1 cellular context compared by ENCODE assay signal in genomic region chr12:121781751-121782615, GRCh38.
TF ChIP-seq lines count a peak whose summit lies in the region.

No MANE protein-coding gene starts in this region.

TF ChIP-seq in K562, 482 proteins besides CTCF, POLR2A, EP300 and RAD21 (continued from another document):
- TF ChIP-seq JUND (IDR thresholded peaks at IDR 0.05; ENCODE audit: borderline replicate concordance, low read depth, low read length) (peak; percentile 32; the same call in 1 of the 2 replicates), JUND (tag; IDR thresholded peaks at IDR 0.05; ENCODE audit: borderline replicate concordance, low read depth, low read length) (no peak), HNRNPLL (IDR thresholded peaks at IDR 0.05; ENCODE audit: low read depth, low read length, poor library complexity, severe bottlenecking) (peak; percentile 4), ZNF766 (CRISPR knock-in tag; conservative IDR thresholded peaks at IDR 0.05) (peak; percentile 60; the same call in 1 of the 2 replicates), TEAD4 (IDR thresholded peaks at IDR 0.05; ENCODE audit: low read length) (peak; percentile 93), TEAD4 (CRISPR knock-in tag; IDR thresholded peaks at IDR 0.05; ENCODE audit: borderline replicate concordance) (no peak), NCOA4 (IDR thresholded peaks at IDR 0.05; ENCODE audit: partially characterized antibody) (no peak), PHF21A (IDR thresholded peaks at IDR 0.05; ENCODE audit: borderline replicate concordance, low read depth) (peak; percentile 60; the same call in 1 of the 2 replicates), POLR2G (IDR thresholded peaks at IDR 0.05; ENCODE audit: low read depth, low read length) (peak; percentile 48), NFIC (IDR thresholded peaks at IDR 0.05) (peak; percentile 70), TAL1 (IDR thresholded peaks at IDR 0.05) (peak; percentile 85), KLF16 (IDR thresholded peaks at IDR 0.05) (peak; percentile 88), NCOR1 (IDR thresholded peaks at IDR 0.05) (peak; percentile 81), TCF3 (CRISPR knock-in tag; IDR thresholded peaks at IDR 0.05) (peak; percentile 88), POLR2AphosphoS5 (IDR thresholded peaks at IDR 0.05; ENCODE audit: control insufficient read depth, insufficient read depth, low read depth, low read length) (peak; percentile 83), CREM (IDR thresholded peaks at IDR 0.05; ENCODE audit: low read depth) (peak; percentile 21; the same call in 1 of the 2 replicates), ESRRB (CRISPR knock-in tag; IDR thresholded peaks at IDR 0.05; ENCODE audit: borderline replicate concordance) (no peak), PKNOX1 (IDR thresholded peaks at IDR 0.05) (peak; percentile 41; the same call in 1 of the 2 replicates), ARNT (IDR thresholded peaks at IDR 0.05) (0 out of 4 replicates have a peak, but pooled peaks of 1 of the 2 experiments have one; percentile 39)
- TF ChIP-seq, protein P1, sequence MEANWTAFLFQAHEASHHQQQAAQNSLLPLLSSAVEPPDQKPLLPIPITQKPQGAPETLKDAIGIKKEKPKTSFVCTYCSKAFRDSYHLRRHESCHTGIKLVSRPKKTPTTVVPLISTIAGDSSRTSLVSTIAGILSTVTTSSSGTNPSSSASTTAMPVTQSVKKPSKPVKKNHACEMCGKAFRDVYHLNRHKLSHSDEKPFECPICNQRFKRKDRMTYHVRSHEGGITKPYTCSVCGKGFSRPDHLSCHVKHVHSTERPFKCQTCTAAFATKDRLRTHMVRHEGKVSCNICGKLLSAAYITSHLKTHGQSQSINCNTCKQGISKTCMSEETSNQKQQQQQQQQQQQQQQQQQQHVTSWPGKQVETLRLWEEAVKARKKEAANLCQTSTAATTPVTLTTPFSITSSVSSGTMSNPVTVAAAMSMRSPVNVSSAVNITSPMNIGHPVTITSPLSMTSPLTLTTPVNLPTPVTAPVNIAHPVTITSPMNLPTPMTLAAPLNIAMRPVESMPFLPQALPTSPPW (CRISPR knock-in tag; IDR thresholded peaks at IDR 0.05): peak; percentile 63
- TF ChIP-seq, protein P2, sequence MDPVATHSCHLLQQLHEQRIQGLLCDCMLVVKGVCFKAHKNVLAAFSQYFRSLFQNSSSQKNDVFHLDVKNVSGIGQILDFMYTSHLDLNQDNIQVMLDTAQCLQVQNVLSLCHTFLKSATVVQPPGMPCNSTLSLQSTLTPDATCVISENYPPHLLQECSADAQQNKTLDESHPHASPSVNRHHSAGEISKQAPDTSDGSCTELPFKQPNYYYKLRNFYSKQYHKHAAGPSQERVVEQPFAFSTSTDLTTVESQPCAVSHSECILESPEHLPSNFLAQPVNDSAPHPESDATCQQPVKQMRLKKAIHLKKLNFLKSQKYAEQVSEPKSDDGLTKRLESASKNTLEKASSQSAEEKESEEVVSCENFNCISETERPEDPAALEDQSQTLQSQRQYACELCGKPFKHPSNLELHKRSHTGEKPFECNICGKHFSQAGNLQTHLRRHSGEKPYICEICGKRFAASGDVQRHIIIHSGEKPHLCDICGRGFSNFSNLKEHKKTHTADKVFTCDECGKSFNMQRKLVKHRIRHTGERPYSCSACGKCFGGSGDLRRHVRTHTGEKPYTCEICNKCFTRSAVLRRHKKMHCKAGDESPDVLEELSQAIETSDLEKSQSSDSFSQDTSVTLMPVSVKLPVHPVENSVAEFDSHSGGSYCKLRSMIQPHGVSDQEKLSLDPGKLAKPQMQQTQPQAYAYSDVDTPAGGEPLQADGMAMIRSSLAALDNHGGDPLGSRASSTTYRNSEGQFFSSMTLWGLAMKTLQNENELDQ (CRISPR knock-in tag; IDR thresholded peaks at IDR 0.05; ENCODE audit: borderline replicate concordance): no peak
